ENCODE assay signal across 15 cellular contexts in the genomic region with DNA sequence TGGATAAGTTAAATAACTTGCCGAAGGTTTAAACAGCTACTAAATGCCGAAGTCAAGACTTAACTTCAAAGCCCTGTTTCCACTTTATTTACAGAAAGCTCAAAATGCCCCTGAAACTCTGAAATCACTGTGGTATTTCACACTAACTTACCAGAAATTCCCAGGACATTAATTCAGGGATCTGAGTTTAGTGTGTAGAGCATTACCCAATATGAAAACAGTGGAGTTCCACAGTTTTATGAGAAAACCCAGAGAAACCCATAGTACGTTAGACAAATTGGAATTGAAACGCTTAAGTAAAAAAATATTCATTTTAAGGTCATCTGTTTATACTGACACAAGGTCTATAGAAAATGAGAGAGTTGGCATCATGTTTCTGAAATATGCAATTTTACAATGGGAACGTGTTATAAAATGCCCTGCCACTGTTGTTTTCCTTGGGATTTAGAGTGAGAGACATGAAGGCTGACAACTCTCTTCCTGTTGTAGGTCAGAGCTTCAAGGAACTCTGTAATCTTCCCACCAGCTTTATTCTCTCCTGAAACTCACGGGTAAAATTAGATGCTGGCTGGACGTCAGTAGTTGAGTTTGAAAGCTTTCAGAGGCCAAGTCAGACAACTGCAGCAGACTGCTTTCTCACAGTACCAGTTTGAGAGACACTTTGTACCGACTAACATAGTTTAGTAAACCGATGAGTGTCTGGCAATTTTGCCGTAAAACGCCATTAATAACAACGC.
DNase-seq lines count a peak whose midpoint lies in the region; FAIRE-seq and TF ChIP-seq lines count a peak whose summit lies in the region.
"Had no signal": no experiment of that assay in that cellular context is flagged by ENCODE, and none has a peak within 500 bp of the region (broad histone marks: within the 10 kb centered on the region; RNA-seq: fewer than 3 reads in every experiment).

No MANE protein-coding gene starts in this region.

- H3K4me3 ChIP-seq in smooth muscle cell (no peak overlapping the region), small intestine (ENCODE audit: low read depth in 1 of 2, low read length in 2 of 2) (no peak overlapping the region)

- H3K27me3 ChIP-seq in H9 (ENCODE audit: insufficient read depth, low read length): no peaks in the 10 kb centered on the region
- no peaks in the 10 kb centered on the region for H3K27me3 ChIP-seq in smooth muscle cell (ENCODE audit: low read depth)
- H3K27me3 ChIP-seq in small intestine (ENCODE audit: control insufficient read depth in 2 of 2, insufficient read depth in 2 of 2, low read length in 2 of 2): no peaks in the 10 kb centered on the region
- H3K27me3 ChIP-seq: BE2C had no signal

- H3K9me3 Mint-ChIP-seq in H9: no peaks in the 10 kb centered on the region
- no peaks in the 10 kb centered on the region for H3K9me3 Mint-ChIP-seq in chondrocyte (ENCODE audit: low read depth)
- H3K9me3 Mint-ChIP-seq: activated naive CD4-positive, alpha-beta T cell treated with anti-CD3 and anti-CD28 coated beads, Interleukin-2, amount 50 U/mL, for 24 hours had no signal

- no peaks in the 10 kb centered on the region for H3K79me1 ChIP-seq in H9 (ENCODE audit: insufficient read depth, low read depth, low read length, poor library complexity, severe bottlenecking)

- H3F3A ChIP-seq in smooth muscle cell (ENCODE audit: low read depth): peaks cover 25% of the 10 kb centered on the region

- H2BK15ac ChIP-seq in H9 (ENCODE audit: low read depth, low read length): no peak overlapping the region

- H3K23me2 ChIP-seq in H9 (ENCODE audit: insufficient read length, low read depth, low read length, poor library complexity, severe bottlenecking): no peaks in the 10 kb centered on the region

- H3K18ac ChIP-seq in H9 (ENCODE audit: insufficient read length, low read depth, low read length): no peak overlapping the region

- H2BK20ac ChIP-seq in H9 (ENCODE audit: low read depth, low read length, poor library complexity, severe bottlenecking): no peak overlapping the region

- no peak overlapping the region for H2BK5ac ChIP-seq in H9 (ENCODE audit: insufficient read length, low read length)

- H3K23ac ChIP-seq in H9 (ENCODE audit: insufficient read length, low read depth, low read length): no peak overlapping the region

- no peaks in the 10 kb centered on the region for H4K20me1 ChIP-seq in H9 (ENCODE audit: control insufficient read depth, insufficient read depth, insufficient read length)
- no peaks in the 10 kb centered on the region for H4K20me1 ChIP-seq in smooth muscle cell (ENCODE audit: low read depth)

- H2BK12ac ChIP-seq in H9 (ENCODE audit: insufficient read length, low read depth, low read length): no peak overlapping the region

- DNase-seq in H9: no peak
- no peak for DNase-seq in chondrocyte (ENCODE audit: low spot score)
- peak; percentile 69 for DNase-seq in iris pigment epithelial cell (ENCODE audit: low read depth)
- no peak for DNase-seq in smooth muscle cell (lab: John Stamatoyannopoulos, UW; ENCODE audit: unreplicated experiment)
- DNase-seq in GDM1 (lab: John Stamatoyannopoulos, UW): no peak
- DNase-seq in NCI-H2196 (lab: John Stamatoyannopoulos, UW; ENCODE audit: unreplicated experiment): no peak
- no peak for DNase-seq in small intestine
- no peak for DNase-seq in inferior parietal cortex (ENCODE audit: extremely low spot score)
- DNase-seq: activated CD8-positive, alpha-beta T cell treated with anti-CD3 and anti-CD28 coated beads, Interleukin-2, amount 10 ng/mL, durations not matched to agents 7 days and 5 days; BE2C; effector memory CD4-positive, alpha-beta T cell; GF-D8; Karpas-422; T1000 had no signal

- H3K9ac ChIP-seq in H9 (ENCODE audit: extremely low read depth, insufficient read length, low read length) (peak overlapping the region; percentile 14), smooth muscle cell (ENCODE audit: low read depth) (peak overlapping the region; percentile 38)

- H3K36me3 ChIP-seq in smooth muscle cell (ENCODE audit: low read depth): no peaks in the 10 kb centered on the region
- H3K36me3 ChIP-seq in small intestine (ENCODE audit: control insufficient read depth in 2 of 2, insufficient read depth in 2 of 2, low read length in 2 of 2): no peaks in the 10 kb centered on the region
- H3K36me3 ChIP-seq: BE2C had no signal

- no peak overlapping the region for H4K8ac ChIP-seq in H9 (replicated peaks; ENCODE audit: insufficient read length, low read depth, low read length)

- H3K79me2 ChIP-seq in H9 (ENCODE audit: insufficient read depth, low read length) (no peaks in the 10 kb centered on the region), smooth muscle cell (ENCODE audit: low read depth) (no peaks in the 10 kb centered on the region)

- no peaks in the 10 kb centered on the region for H3K36me3 Mint-ChIP-seq in H9 (ENCODE audit: insufficient read depth in 1 of 3, low read depth in 3 of 3)
- H3K36me3 Mint-ChIP-seq in chondrocyte (ENCODE audit: low read depth): no peaks in the 10 kb centered on the region
- H3K36me3 Mint-ChIP-seq: activated naive CD4-positive, alpha-beta T cell treated with anti-CD3 and anti-CD28 coated beads, Interleukin-2, amount 50 U/mL, for 24 hours had no signal

- H3T11ph ChIP-seq in H9 (ENCODE audit: low read length): no peak overlapping the region

- no peak for FAIRE-seq in small intestine (lab: Jason Lieb, UNC)

- no peak overlapping the region for H4K91ac ChIP-seq in H9 (ENCODE audit: insufficient read length, low read depth, low read length)

- no peak overlapping the region for H2AFZ ChIP-seq in H9 (ENCODE audit: low read length)
- peak overlapping the region; percentile 29 for H2AFZ ChIP-seq in smooth muscle cell (ENCODE audit: low read depth)

- H3K4me2 ChIP-seq in H9 (ENCODE audit: insufficient read depth, insufficient read length, low read length) (no peak overlapping the region), smooth muscle cell (peak overlapping the region; percentile 77)

- H2BK120ac ChIP-seq in H9 (ENCODE audit: low read depth, low read length, poor library complexity, severe bottlenecking): no peak overlapping the region

- no peaks in the 10 kb centered on the region for H3K9me3 ChIP-seq in H9 (ENCODE audit: control insufficient read depth, low read depth, low read length)
- H3K9me3 ChIP-seq in smooth muscle cell (replicated peaks; ENCODE audit: low read depth): no peaks in the 10 kb centered on the region
- H3K9me3 ChIP-seq in small intestine (ENCODE audit: control insufficient read depth, low read depth): no peaks in the 10 kb centered on the region
- H3K9me3 ChIP-seq: BE2C had no signal

- no peak overlapping the region for H3K14ac ChIP-seq in H9 (ENCODE audit: insufficient read depth, low read length)

- H3K27ac Mint-ChIP-seq in H9 (no peak overlapping the region), chondrocyte (ENCODE audit: unreplicated experiment) (peak overlapping the region; percentile 72)
- H3K27ac Mint-ChIP-seq: activated CD8-positive, alpha-beta T cell treated with anti-CD3 and anti-CD28 coated beads, Interleukin-2, amount 10 ng/mL, durations not matched to agents 7 days and 5 days; activated naive CD4-positive, alpha-beta T cell treated with anti-CD3 and anti-CD28 coated beads, Interleukin-2, amount 50 U/mL, for 24 hours had no signal

- H3K4me1 Mint-ChIP-seq in H9 (0 out of 4 replicates have a peak, but pooled peaks cover 0 to 5% of the 10 kb centered on the region in 2 experiments), chondrocyte (ENCODE audit: low read depth) (peaks cover 32% of the 10 kb centered on the region)
- H3K4me1 Mint-ChIP-seq: activated naive CD4-positive, alpha-beta T cell treated with anti-CD3 and anti-CD28 coated beads, Interleukin-2, amount 50 U/mL, for 24 hours had no signal

- no peak overlapping the region for H3K4me3 Mint-ChIP-seq in H9
- no peak overlapping the region for H3K4me3 Mint-ChIP-seq in chondrocyte (ENCODE audit: unreplicated experiment)
- H3K4me3 Mint-ChIP-seq: activated CD8-positive, alpha-beta T cell treated with anti-CD3 and anti-CD28 coated beads, Interleukin-2, amount 10 ng/mL, durations not matched to agents 7 days and 5 days; activated naive CD4-positive, alpha-beta T cell treated with anti-CD3 and anti-CD28 coated beads, Interleukin-2, amount 50 U/mL, for 24 hours had no signal

- no peak overlapping the region for H2AK5ac ChIP-seq in H9 (ENCODE audit: insufficient read length, low read length)

- no peak overlapping the region for H4K5ac ChIP-seq in H9 (ENCODE audit: insufficient read length, low read depth, low read length)

- no CpG with 5 or more reads among the region's 12 CpGs for WGBS in H9 (ENCODE audit: extremely low coverage, insufficient read length, low lambda C conversion rate)
- WGBS in smooth muscle cell (ENCODE audit: low lambda C conversion rate): 18% methylated on average over 12 of the region's 12 CpGs
- WGBS in small intestine, 3 donors: 71 to 90% (median 86%) methylated on average over 12 of the region's 12 CpGs

- H3K4ac ChIP-seq in H9 (ENCODE audit: low read depth, low read length): no peak overlapping the region

- no peaks in the 10 kb centered on the region for H3K4me1 ChIP-seq in H9 (ENCODE audit: insufficient read depth, low read length)
- peaks cover 31% of the 10 kb centered on the region for H3K4me1 ChIP-seq in smooth muscle cell (ENCODE audit: low read depth)
- peaks cover 0 to 3% of the 10 kb centered on the region in 2 donors for H3K4me1 ChIP-seq in small intestine (ENCODE audit: control insufficient read depth in 2 of 2, insufficient read depth in 1 of 2, low read depth in 1 of 2, low read length in 1 of 2)

- H3K27me3 Mint-ChIP-seq in H9 (ENCODE audit: low read depth) (no peaks in the 10 kb centered on the region), chondrocyte (ENCODE audit: low read depth) (peaks cover 5% of the 10 kb centered on the region)
- H3K27me3 Mint-ChIP-seq: activated naive CD4-positive, alpha-beta T cell treated with anti-CD3 and anti-CD28 coated beads, Interleukin-2, amount 50 U/mL, for 24 hours had no signal

- H3K56ac ChIP-seq in H9 (ENCODE audit: insufficient read length, low read depth, low read length): no peak overlapping the region

- H3K27ac ChIP-seq in H9 (ENCODE audit: insufficient read length, low read depth, low read length) (no peak overlapping the region), smooth muscle cell (ENCODE audit: low read depth) (peak overlapping the region; percentile 87), small intestine (ENCODE audit: low read depth in 1 of 2, low read length in 1 of 2) (peak overlapping the region in 1 of 2 donors; percentile 31)

- no peak for TF ChIP-seq CTCF in H9 (conservative IDR thresholded peaks at IDR 0.05)
- TF ChIP-seq CTCF in chondrocyte (IDR thresholded peaks at IDR 0.05): no peak
- TF ChIP-seq CTCF in smooth muscle cell (IDR thresholded peaks at IDR 0.05; ENCODE audit: borderline replicate concordance, insufficient read depth, poor library complexity, severe bottlenecking): no peak
